19 cellular contexts compared by ENCODE assay signal in genomic region chr2:10312437-10312957, GRCh38.
"Had no signal": no experiment of that assay in that cellular context is flagged by ENCODE, and none has a peak within 500 bp of the region (broad histone marks: within the 10 kb centered on the region; RNA-seq: fewer than 3 reads in every experiment).

No MANE protein-coding gene starts in this region.

- H3K4me1 Mint-ChIP-seq: neural crest cell had no signal

- DNase-seq: dermis blood vessel endothelial cell; erythroblast; foreskin keratinocyte; immature natural killer cell; left lung; lower lobe of right lung; natural killer cell; nucleus accumbens; ovary; small intestine; stimulated activated CD4-positive, alpha-beta T cell treated with anti-CD3 and anti-CD28 coated beads, Interleukin-12 subunit alpha, Interleukin-12 subunit beta, amount 100 ng/mL, for 4 hours; stimulated activated naive CD4-positive, alpha-beta T cell treated with Interleukin-2 at 50 U/mL for 16 hours; tibial artery; upper lobe of left lung had no signal

- H3K27ac ChIP-seq: foreskin keratinocyte, left lung, lower lobe of right lung, ovary, right atrium auricular region, tibial artery, upper lobe of left lung, vagina had no signal

- H3K27me3 Mint-ChIP-seq: memory B cell had no signal

- ATAC-seq: foreskin keratinocyte, left lung, lower lobe of right lung, natural killer cell had no signal

- H3K4me3 Mint-ChIP-seq: immature natural killer cell, memory B cell, mesothelial cell of epicardium, natural killer cell, neural crest cell had no signal

- H3K27me3 ChIP-seq: foreskin keratinocyte, left lung, ovary, right atrium auricular region, tibial artery, upper lobe of left lung, vagina had no signal

- H3K36me3 Mint-ChIP-seq: immature natural killer cell, memory B cell, mesothelial cell of epicardium, natural killer cell had no signal

- H3K4me3 ChIP-seq: left lung, lower lobe of right lung, ovary, right atrium auricular region, tibial artery, upper lobe of left lung, vagina had no signal

- H3K27ac Mint-ChIP-seq: immature natural killer cell, memory B cell, mesothelial cell of epicardium, natural killer cell had no signal

- H3K36me3 ChIP-seq: left lung, lower lobe of right lung, ovary, right atrium auricular region, tibial artery, vagina had no signal

- H3K9me3 Mint-ChIP-seq: immature natural killer cell, memory B cell, mesothelial cell of epicardium, natural killer cell, neural crest cell had no signal

- H3K9me3 ChIP-seq: left lung, lower lobe of right lung, ovary, right atrium auricular region, tibial artery, upper lobe of left lung, vagina had no signal

- H3K4me1 ChIP-seq: foreskin keratinocyte, tibial artery had no signal
